1 cellular context compared by ENCODE assay signal in genomic region chr11:68300076-68300830, GRCh38.
TF ChIP-seq lines count a peak whose summit lies in the region.

No MANE protein-coding gene starts in this region.

TF ChIP-seq in K562, 482 proteins besides CTCF, POLR2A, EP300 and RAD21 (continued from another document):
- TF ChIP-seq ZBTB40 (IDR thresholded peaks at IDR 0.05) = no peak
- no peak for TF ChIP-seq ZBTB40 (CRISPR knock-in tag; IDR thresholded peaks at IDR 0.05)
